ENCODE assay signal across 8 cellular contexts in the genomic region with DNA sequence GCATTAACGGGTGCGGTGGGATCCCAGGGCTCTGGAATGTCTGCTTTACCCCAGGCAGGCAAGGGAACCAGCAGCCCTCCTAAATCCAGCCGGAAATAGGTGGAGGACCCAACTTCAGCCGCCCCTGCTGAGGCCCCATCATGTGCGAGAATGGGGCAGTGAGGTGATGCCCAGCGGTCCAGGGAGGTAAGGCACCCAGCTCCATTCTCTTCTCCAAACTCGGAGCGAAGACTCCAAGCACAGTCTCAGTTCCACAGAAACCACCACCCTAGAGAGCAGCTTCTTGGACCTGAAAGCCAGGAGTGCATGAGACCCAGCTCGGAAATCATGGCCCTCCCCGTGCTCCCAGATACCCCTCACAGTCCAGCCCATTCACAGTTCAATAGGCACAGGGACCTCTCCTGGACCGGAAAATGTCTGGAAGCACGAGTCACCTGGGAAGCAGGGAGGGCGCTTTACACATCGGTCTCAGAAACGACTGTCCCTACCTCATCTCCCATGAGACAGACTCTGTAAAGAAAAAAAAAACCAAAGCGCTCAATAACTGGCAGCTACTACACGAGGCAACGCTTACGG. TPM values are rescaled to one million over a fixed set of nuclear protein-coding genes. Genes with fewer than 3 reads are reported as not detected.
A peak's percentile ranks its signal among the peaks of the same experiment; 100 is the strongest.
DNase-seq lines count a peak whose midpoint lies in the region; ATAC-seq and TF ChIP-seq lines count a peak whose summit lies in the region.

No MANE protein-coding gene starts in this region.

- H3K36me3 Mint-ChIP-seq in Caco-2 (ENCODE audit: insufficient read depth, unreplicated experiment) = peaks cover 7% of the 10 kb centered on the region
- peaks cover 4% of the 10 kb centered on the region for H3K36me3 Mint-ChIP-seq in effector memory CD8-positive, alpha-beta T cell (ENCODE audit: insufficient read depth)

- H4K20me1 ChIP-seq in MM.1S (ENCODE audit: insufficient read depth, low read length) (no peaks in the 10 kb centered on the region), osteoblast (ENCODE audit: insufficient read depth, low read length) (no peaks in the 10 kb centered on the region)

- intact Hi-C loops in Caco-2 (cut with micrococcal nuclease; ENCODE audit: unreplicated experiment) = loop anchor here (1.0 kb wide), 1 partner anchor 10 kb away; no protein-coding TSS in a partner anchor

- H3K27me3 ChIP-seq in Caco-2 (replicated peaks; ENCODE audit: control insufficient read depth, insufficient read depth, low read length) (no peaks in the 10 kb centered on the region), MM.1S (replicated peaks; ENCODE audit: insufficient read depth, low read length) (no peaks in the 10 kb centered on the region), osteoblast (ENCODE audit: insufficient read depth, low read length) (no peaks in the 10 kb centered on the region), gastroesophageal sphincter (peaks cover 23% of the 10 kb centered on the region)

- no peak for TF ChIP-seq POLR2A in gastroesophageal sphincter (IDR thresholded peaks at IDR 0.05)

- peaks cover 74% of the 10 kb centered on the region for H3K79me2 ChIP-seq in MM.1S (ENCODE audit: low read length)
- H3K79me2 ChIP-seq in osteoblast (ENCODE audit: insufficient read depth, low read length) = no peaks in the 10 kb centered on the region

- H3K4me1 ChIP-seq in Caco-2 (peaks cover 19% of the 10 kb centered on the region), MM.1S (ENCODE audit: low read length) (peaks cover 56% of the 10 kb centered on the region), osteoblast (ENCODE audit: insufficient read depth, low read length) (peaks cover 22% of the 10 kb centered on the region), gastroesophageal sphincter (peaks cover 0 to 33% (median 13%) of the 10 kb centered on the region in 3 donors)

- no peaks in the 10 kb centered on the region for H3K9me3 Mint-ChIP-seq in Caco-2 (ENCODE audit: unreplicated experiment)
- no peaks in the 10 kb centered on the region for H3K9me3 Mint-ChIP-seq in effector memory CD8-positive, alpha-beta T cell

- 16 to 68% methylated on average over 5 to 8 of the region's 19 CpGs for WGBS in gastroesophageal sphincter (ENCODE audit: low coverage in 1 of 2), 2 donors

- ATAC-seq in effector memory CD8-positive, alpha-beta T cell (replicated peaks) = no peak
- ATAC-seq in gastroesophageal sphincter (no peak), HG03139 (IDR thresholded peaks at IDR 0.05; ENCODE audit: unreplicated experiment) (no peak)

- POLR2A ChIA-PET in Caco-2 (lab: Charles Lee) = interaction anchor here (1.1 kb wide), 1 partner anchor 9 kb away, joined by 5 read pairs; no protein-coding TSS in a partner anchor

- H2AFZ ChIP-seq in MM.1S (ENCODE audit: low read length) = no peak overlapping the region
- H2AFZ ChIP-seq in osteoblast (ENCODE audit: low read length) = peak overlapping the region; percentile 85

- CTCF ChIA-PET in Caco-2 (lab: Charles Lee) = interaction anchor here (0.7 to 3.3 kb wide), 4 partner anchors 9 to 17 kb away, joined by 3 to 27 read pairs (median 3); no protein-coding TSS in a partner anchor

- no peaks in the 10 kb centered on the region for H3K27me3 Mint-ChIP-seq in Caco-2 (ENCODE audit: insufficient read depth, unreplicated experiment)
- peaks cover 51 to 76% of the 10 kb centered on the region in 2 donors for H3K27me3 Mint-ChIP-seq in effector memory CD8-positive, alpha-beta T cell

- H3K4me3 Mint-ChIP-seq in Caco-2 (ENCODE audit: unreplicated experiment) = peak overlapping the region; percentile 71
- H3K4me3 Mint-ChIP-seq in effector memory CD8-positive, alpha-beta T cell = peak overlapping the region; percentile 43 to 50

- H3K9ac ChIP-seq in MM.1S (ENCODE audit: low read length) = peak overlapping the region; percentile 97

- H3K36me3 ChIP-seq in Caco-2 (ENCODE audit: control insufficient read depth, insufficient read depth, low read length) = no peaks in the 10 kb centered on the region
- 0 out of 2 replicates have a peak, but pooled peaks cover 6% of the 10 kb centered on the region for H3K36me3 ChIP-seq in MM.1S (replicated peaks; ENCODE audit: insufficient read depth, low read length)
- H3K36me3 ChIP-seq in osteoblast (ENCODE audit: insufficient read depth, low read length) = no peaks in the 10 kb centered on the region
- H3K36me3 ChIP-seq in gastroesophageal sphincter = no peaks in the 10 kb centered on the region

- BruUV-seq in Caco-2 (replicated peaks; lab: Mats Ljungman, UMichigan) = TSS peak; percentile 24

- peak overlapping the region; percentile 98 for H3K27ac ChIP-seq in MM.1S (ENCODE audit: low read length)
- no peak overlapping the region for H3K27ac ChIP-seq in osteoblast (ENCODE audit: low read depth, low read length)
- H3K27ac ChIP-seq in gastroesophageal sphincter = no peak overlapping the region

- peak overlapping the region; percentile 56 for H3K4me3 ChIP-seq in Caco-2 (ENCODE audit: low read depth, low read length)
- peak overlapping the region; percentile 92 for H3K4me3 ChIP-seq in MM.1S (ENCODE audit: low read length)
- H3K4me3 ChIP-seq in osteoblast (ENCODE audit: insufficient read depth, low read length) = peak overlapping the region; percentile 75
- H3K4me3 ChIP-seq in gastroesophageal sphincter = peak overlapping the region in 1 of 2 donors; percentile 67

- H3K4me2 ChIP-seq in MM.1S (ENCODE audit: low read depth, low read length) (peak overlapping the region; percentile 93), osteoblast (ENCODE audit: insufficient read depth, low read length) (peak overlapping the region; percentile 88)

- no peak for TF ChIP-seq EP300 in gastroesophageal sphincter (IDR thresholded peaks at IDR 0.05)

- peaks cover 71% of the 10 kb centered on the region for H3F3A ChIP-seq in MM.1S (ENCODE audit: insufficient read depth, low read length)

- H3K4me1 Mint-ChIP-seq in Caco-2 (ENCODE audit: low read depth, unreplicated experiment) = peaks cover 13% of the 10 kb centered on the region
- peaks cover 0 to 2% of the 10 kb centered on the region in 2 donors for H3K4me1 Mint-ChIP-seq in effector memory CD8-positive, alpha-beta T cell (ENCODE audit: low read depth in 2 of 2)

- DNase-seq in Caco-2 = no peak
- peak; percentile 46 for DNase-seq in MM.1S
- no peak for DNase-seq in effector memory CD8-positive, alpha-beta T cell
- no peak for DNase-seq in osteoblast (ENCODE audit: insufficient read length, low spot score, missing footprints)
- DNase-seq in stimulated activated CD4-positive, alpha-beta T cell treated with anti-CD3 and anti-CD28 coated beads, Interleukin-15, amount 100 ng/mL, for 24 hours = no peak
- no peak for DNase-seq in stimulated activated naive CD4-positive, alpha-beta T cell (lab: John Stamatoyannopoulos, UW)

- TF ChIP-seq CTCF in Caco-2 (IDR thresholded peaks at IDR 0.05; ENCODE audit: insufficient read depth in 1 of 2, low read depth in 1 of 2, low read length in 1 of 2, severe bottlenecking in 1 of 2, unreplicated experiment in 1 of 2) = no peak
- TF ChIP-seq CTCF in MM.1S (IDR thresholded peaks at IDR 0.05; ENCODE audit: low read length) = no peak; the same call in 1 of the 2 replicates
- no peak for TF ChIP-seq CTCF in osteoblast (IDR thresholded peaks at IDR 0.05; ENCODE audit: extremely low read depth, low read depth, low read length)
- no peak for TF ChIP-seq CTCF in gastroesophageal sphincter (IDR thresholded peaks at IDR 0.05)

- no peaks in the 10 kb centered on the region for H3K9me2 ChIP-seq in MM.1S (replicated peaks; ENCODE audit: insufficient read depth, low read length)

- H3K27ac Mint-ChIP-seq in Caco-2 (ENCODE audit: unreplicated experiment) = no peak overlapping the region
- H3K27ac Mint-ChIP-seq in effector memory CD8-positive, alpha-beta T cell = no peak overlapping the region

- H3K9me3 ChIP-seq in Caco-2 (no peaks in the 10 kb centered on the region), MM.1S (replicated peaks; ENCODE audit: insufficient read depth, low read length) (no peaks in the 10 kb centered on the region), osteoblast (ENCODE audit: low read depth, low read length) (no peaks in the 10 kb centered on the region), gastroesophageal sphincter (no peaks in the 10 kb centered on the region)

RNA-seq across cellular contexts. Expression of a gene that starts 2.1 kb away (rescaled TPM):
- total RNA-seq in Caco-2 (2022) (23.5 and 24.3 TPM in 2 replicates), osteoblast (7.6 and 11.8 TPM in 2 replicates), gastroesophageal sphincter (10 to 100 TPM in 1 of 4 donors, 1 to 10 TPM in 3; 1.1 to 29.5 (median 1.8) TPM)
